9 cellular contexts compared by ENCODE assay signal in the genomic region with DNA sequence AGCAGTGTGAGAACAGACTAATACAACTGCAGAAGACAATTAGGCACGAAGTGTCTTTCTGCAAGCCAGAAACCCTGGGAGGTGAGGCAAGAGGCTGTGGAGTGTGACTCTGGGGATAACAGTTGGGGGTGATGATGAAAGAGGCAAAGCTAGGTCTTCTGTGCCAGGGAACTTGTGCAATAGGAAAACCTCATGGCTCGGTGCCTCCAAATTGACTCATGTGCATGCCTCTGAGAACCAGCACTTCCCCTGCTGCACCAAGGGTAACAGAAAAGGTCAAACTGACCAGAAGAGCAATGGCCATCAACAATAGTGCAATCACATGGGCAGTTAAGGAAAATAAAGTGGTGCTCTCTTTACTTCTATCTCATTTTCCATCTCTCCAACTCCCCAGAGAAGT.
DNase-seq lines count a peak whose midpoint lies in the region; ATAC-seq and TF ChIP-seq lines count a peak whose summit lies in the region.
"Had no signal": no experiment of that assay in that cellular context is flagged by ENCODE, and none has a peak within 500 bp of the region (broad histone marks: within the 10 kb centered on the region; RNA-seq: fewer than 3 reads in every experiment).

No MANE protein-coding gene starts in this region.

- no peak overlapping the region for H3K4me3 ChIP-seq in body of pancreas
- H3K4me3 ChIP-seq in kidney epithelial cell (ENCODE audit: low read depth, low read length): no peak overlapping the region
- H3K4me3 ChIP-seq in upper lobe of right lung: no peak overlapping the region

- no peak for TF ChIP-seq POLR2A in body of pancreas (IDR thresholded peaks at IDR 0.05)

- no peak overlapping the region for H3K27ac Mint-ChIP-seq in activated naive CD8-positive, alpha-beta T cell treated with anti-CD3 and anti-CD28 coated beads, Interleukin-2, amount 50 U/mL, for 24 hours
- H3K27ac Mint-ChIP-seq: memory B cell had no signal

- no peaks in the 10 kb centered on the region for H3K27me3 Mint-ChIP-seq in activated naive CD8-positive, alpha-beta T cell treated with anti-CD3 and anti-CD28 coated beads, Interleukin-2, amount 50 U/mL, for 24 hours

- DNase-seq in KBM-7: peak; percentile 45
- DNase-seq in body of pancreas: peak; percentile 32 to 82 (median 58)
- peak; percentile 97 for DNase-seq in kidney epithelial cell (ENCODE audit: low read depth)
- DNase-seq in upper lobe of right lung: peak; percentile 73
- no peak for DNase-seq in NCI-H1417 treated with DMSO at 0.1 percent for 48 hours (lab: John Stamatoyannopoulos, UW)
- no peak for DNase-seq in midbrain (lab: John Stamatoyannopoulos, UW)
- no peak for DNase-seq in activated CD8-positive, alpha-beta memory T cell treated with anti-CD3 and anti-CD28 coated beads, Interleukin-2, amount 50 U/mL, for 4 hours
- no peak for DNase-seq in activated naive CD8-positive, alpha-beta T cell treated with anti-CD3 and anti-CD28 coated beads, Interleukin-2, amount 50 U/mL, for 24 hours

- intact Hi-C loops in body of pancreas (cut with DNase I) (no loop called here), upper lobe of right lung (cut with DNase I) (no loop called here)

- TF ChIP-seq CTCF in body of pancreas (IDR thresholded peaks at IDR 0.05): no peak
- no peak for TF ChIP-seq CTCF in kidney epithelial cell (IDR thresholded peaks at IDR 0.05; ENCODE audit: insufficient read depth, low read length, poor library complexity, severe bottlenecking)
- no peak for TF ChIP-seq CTCF in upper lobe of right lung (IDR thresholded peaks at IDR 0.05)

- no peaks in the 10 kb centered on the region for H3K36me3 ChIP-seq in body of pancreas (replicated peaks in 1 of 2; ENCODE audit: insufficient read depth in 1 of 2, low read depth in 2 of 2)
- no peaks in the 10 kb centered on the region for H3K36me3 ChIP-seq in kidney epithelial cell (ENCODE audit: control insufficient read depth, insufficient read depth, low read length)
- no peaks in the 10 kb centered on the region for H3K36me3 ChIP-seq in upper lobe of right lung

- 42 to 43% methylated on average over 2 of the region's 2 CpGs for WGBS in body of pancreas, 2 donors

- H3K27me3 ChIP-seq in body of pancreas (no peaks in the 10 kb centered on the region), kidney epithelial cell (ENCODE audit: control insufficient read depth, insufficient read depth, low read length) (no peaks in the 10 kb centered on the region), upper lobe of right lung (no peaks in the 10 kb centered on the region)

- no peaks in the 10 kb centered on the region for H3K9me3 ChIP-seq in body of pancreas
- H3K9me3 ChIP-seq in upper lobe of right lung: no peaks in the 10 kb centered on the region

- ATAC-seq in body of pancreas (peak; percentile 69), upper lobe of right lung (peak; percentile 92)
- no peak for ATAC-seq in activated naive CD8-positive, alpha-beta T cell treated with anti-CD3 and anti-CD28 coated beads, Interleukin-2, amount 50 U/mL, for 24 hours

- H3K36me3 Mint-ChIP-seq in activated naive CD8-positive, alpha-beta T cell treated with anti-CD3 and anti-CD28 coated beads, Interleukin-2, amount 50 U/mL, for 24 hours (ENCODE audit: low read depth): no peaks in the 10 kb centered on the region
- H3K36me3 Mint-ChIP-seq: memory B cell had no signal

- H3K27ac ChIP-seq in body of pancreas (no peak overlapping the region), upper lobe of right lung (no peak overlapping the region)

- in situ Hi-C loops in KBM-7 (cut with MboI; ENCODE audit: low pct_unique_long_range_greater_than_20kb, low sequenced_read_pairs): no loop called here

- H3K9me3 Mint-ChIP-seq in activated naive CD8-positive, alpha-beta T cell treated with anti-CD3 and anti-CD28 coated beads, Interleukin-2, amount 50 U/mL, for 24 hours: no peaks in the 10 kb centered on the region
- H3K9me3 Mint-ChIP-seq: memory B cell had no signal

- H3K4me1 Mint-ChIP-seq in activated naive CD8-positive, alpha-beta T cell treated with anti-CD3 and anti-CD28 coated beads, Interleukin-2, amount 50 U/mL, for 24 hours: no peaks in the 10 kb centered on the region
- H3K4me1 Mint-ChIP-seq: memory B cell had no signal

- no peak overlapping the region for H3K4me3 Mint-ChIP-seq in activated naive CD8-positive, alpha-beta T cell treated with anti-CD3 and anti-CD28 coated beads, Interleukin-2, amount 50 U/mL, for 24 hours
- H3K4me3 Mint-ChIP-seq: memory B cell had no signal

- H3K4me1 ChIP-seq in body of pancreas: no peaks in the 10 kb centered on the region
- no peaks in the 10 kb centered on the region for H3K4me1 ChIP-seq in upper lobe of right lung

Comparison
In these comparisons a context has a peak if more than half of its experiments do, and no peak if none do; other contexts are left out.
1. DNase-seq: peak in KBM-7 (single experiment), body of pancreas (4 of 4), kidney epithelial cell (single experiment) and upper lobe of right lung (single experiment); none in NCI-H1417 treated with DMSO at 0.1 percent for 48 hours (single experiment), midbrain (single experiment), activated CD8-positive, alpha-beta memory T cell treated with anti-CD3 and anti-CD28 coated beads, Interleukin-2, amount 50 U/mL, for 4 hours (single experiment) and activated naive CD8-positive, alpha-beta T cell treated with anti-CD3 and anti-CD28 coated beads, Interleukin-2, amount 50 U/mL, for 24 hours (single experiment).